8 cellular contexts compared by ENCODE assay signal in the genomic region with DNA sequence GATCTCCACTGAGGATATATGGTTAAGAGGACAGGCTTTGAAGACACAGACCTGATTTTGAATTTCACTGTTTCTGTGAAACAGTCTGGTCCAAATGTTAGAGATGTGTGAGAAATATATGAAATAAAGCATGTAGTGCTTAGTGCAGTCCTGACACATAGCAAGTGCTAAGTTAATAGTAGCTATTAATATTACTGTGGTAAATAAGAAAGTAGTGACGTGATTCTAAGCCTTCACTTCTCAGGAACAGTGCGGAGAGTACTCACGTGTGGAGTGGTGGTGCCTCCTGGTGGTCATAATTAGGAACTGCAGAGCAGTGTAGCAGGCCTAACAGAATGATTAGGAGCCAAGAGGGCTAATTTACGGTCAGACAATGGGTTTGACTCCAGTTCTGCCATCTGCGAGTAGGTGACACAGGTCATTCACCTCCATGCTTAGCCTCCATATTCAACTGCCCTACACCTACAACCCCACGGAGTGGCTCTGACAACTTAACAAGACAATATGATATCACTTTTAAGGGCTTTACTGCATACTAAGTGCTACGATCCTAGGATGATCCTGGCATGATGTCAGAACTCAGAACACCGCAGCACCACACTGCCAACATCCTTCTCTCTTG.
DNase-seq lines count a peak whose midpoint lies in the region; ATAC-seq, FAIRE-seq and TF ChIP-seq lines count a peak whose summit lies in the region.

No MANE protein-coding gene starts in this region.

- WGBS in A549 (ENCODE audit: missing lambda C conversion rate): 21% methylated on average over 8 of the region's 8 CpGs

- no peaks in the 10 kb centered on the region for H3K36me3 ChIP-seq in mucosa of descending colon (ENCODE audit: low read depth)

- intact Hi-C loops in mucosa of descending colon (cut with DNase I, micrococcal nuclease): loop anchor here (2.0 to 5.0 kb wide), 2 partner anchors 332 to 333 kb away; no protein-coding TSS in a partner anchor

- H3K36me3 Mint-ChIP-seq in endothelial cell (ENCODE audit: low read depth, unreplicated experiment): peaks cover 4% of the 10 kb centered on the region

- H3K4me3 Mint-ChIP-seq in endothelial cell (ENCODE audit: unreplicated experiment): no peak overlapping the region

- peak; percentile 98 to 99 for TF ChIP-seq RAD21 in A549 (conservative IDR thresholded peaks at IDR 0.05 in 1 of 2, IDR thresholded peaks at IDR 0.05 in 1 of 2)

- no peak for TF ChIP-seq POLR2A in A549 (IDR thresholded peaks at IDR 0.05; ENCODE audit: low read length)

- peak; percentile 77 to 85 for DNase-seq in A549 (ENCODE audit: low read depth in 1 of 2, low spot score in 1 of 2)
- DNase-seq in GM18507 (ENCODE audit: extremely low spot score, insufficient read length, low read depth): peak; percentile 71
- peak; percentile 83 for DNase-seq in NCI-H82 (lab: John Stamatoyannopoulos, UW)
- peak; percentile 48 to 59 for DNase-seq in activated CD8-positive, alpha-beta memory T cell treated with anti-CD3 and anti-CD28 coated beads for 1 hour (ENCODE audit: extremely low read depth in 1 of 2, low read depth in 1 of 2)
- DNase-seq in endothelial cell (ENCODE audit: low spot score): peak; percentile 75
- peak in 2 of 3 donors; percentile 73 to 86 for DNase-seq in mucosa of descending colon
- peak; percentile 51 to 67 for DNase-seq in stimulated activated CD8-positive, alpha-beta memory T cell treated with anti-CD3 and anti-CD28 coated beads, Interleukin-7, amount 100 ng/mL, for 1 hour (ENCODE audit: low read depth in 2 of 2)

- peaks cover 32% of the 10 kb centered on the region for H3K4me1 Mint-ChIP-seq in endothelial cell (ENCODE audit: unreplicated experiment)

- H3K4me3 ChIP-seq in A549 (no peak overlapping the region), mucosa of descending colon (no peak overlapping the region)

- H3K27ac Mint-ChIP-seq in endothelial cell (ENCODE audit: unreplicated experiment): no peak overlapping the region

- H3K4me1 ChIP-seq in A549: no peaks in the 10 kb centered on the region
- no peaks in the 10 kb centered on the region for H3K4me1 ChIP-seq in mucosa of descending colon (ENCODE audit: low read depth)

- TF ChIP-seq EP300 in A549 (IDR thresholded peaks at IDR 0.05): no peak

- H3K9me3 ChIP-seq in A549 (no peaks in the 10 kb centered on the region), mucosa of descending colon (no peaks in the 10 kb centered on the region)

- peak overlapping the region in 1 of 2 experiments; percentile 16; a peak in 1 of 6 replicates for H3K27ac ChIP-seq in A549

- no peaks in the 10 kb centered on the region for H3K9me3 Mint-ChIP-seq in endothelial cell (ENCODE audit: unreplicated experiment)

- H3K4me2 ChIP-seq in A549: peak overlapping the region; percentile 36; the same call in 1 of the 3 replicates

- peak; percentile 96 for TF ChIP-seq CTCF in A549 (IDR thresholded peaks at IDR 0.05)
- peak; percentile 97 for TF ChIP-seq CTCF in endothelial cell (IDR thresholded peaks at IDR 0.05; ENCODE audit: unreplicated experiment)
- TF ChIP-seq CTCF in mucosa of descending colon (IDR thresholded peaks at IDR 0.05): peak; percentile 89

- H3K27me3 Mint-ChIP-seq in endothelial cell (ENCODE audit: unreplicated experiment): peaks cover 3% of the 10 kb centered on the region

- POLR2A ChIA-PET in A549 (lab: Yijun Ruan, JAX): no interaction called here

- ATAC-seq in A549 (peak; percentile 91 to 98), HG03565 (IDR thresholded peaks at IDR 0.05; ENCODE audit: unreplicated experiment) (peak; percentile 63), mucosa of descending colon (peak; percentile 98)

- CTCF ChIA-PET in A549 (lab: Yijun Ruan, JAX): interaction anchor here (0.6 to 9.2 kb wide), 79 partner anchors 8 to 640 kb away, joined by 3 to 210 read pairs (median 4); a partner anchor contains a TSS

- FAIRE-seq in A549 (lab: Jason Lieb, UNC) (no peak), GM18507 (lab: Jason Lieb, UNC) (peak; percentile 86)

TF ChIP-seq in A549, 52 proteins besides CTCF, POLR2A, EP300 and RAD21:
- TF ChIP-seq SMC3 (IDR thresholded peaks at IDR 0.05) (peak; percentile 99), MAFK (IDR thresholded peaks at IDR 0.05; ENCODE audit: partially characterized antibody) (no peak), NFE2L2 (conservative IDR thresholded peaks at IDR 0.05; ENCODE audit: low read length) (no peak), CHD2 (IDR thresholded peaks at IDR 0.05; ENCODE audit: low read length, partially characterized antibody) (no peak), EHF (CRISPR knock-in tag; IDR thresholded peaks at IDR 0.05) (no peak), CEBPB (IDR thresholded peaks at IDR 0.05) (no peak), HDAC2 (IDR thresholded peaks at IDR 0.05) (no peak), BHLHE40 (IDR thresholded peaks at IDR 0.05; ENCODE audit: low read depth, low read length) (0 out of 2 replicates have a peak, but pooled peaks have one; percentile 14), GATA3 (IDR thresholded peaks at IDR 0.05; ENCODE audit: borderline replicate concordance) (no peak), MAZ (IDR thresholded peaks at IDR 0.05; ENCODE audit: borderline replicate concordance, low read depth, low read length) (no peak), FOSL2 (IDR thresholded peaks at IDR 0.05) (no peak), FOSL2 (CRISPR knock-in tag; IDR thresholded peaks at IDR 0.05) (no peak), HOXB5 (CRISPR knock-in tag; IDR thresholded peaks at IDR 0.05) (no peak), TFCP2L1 (CRISPR knock-in tag; IDR thresholded peaks at IDR 0.05) (no peak), CBX8 (IDR thresholded peaks at IDR 0.05) (no peak)
- TF ChIP-seq, protein P1, sequence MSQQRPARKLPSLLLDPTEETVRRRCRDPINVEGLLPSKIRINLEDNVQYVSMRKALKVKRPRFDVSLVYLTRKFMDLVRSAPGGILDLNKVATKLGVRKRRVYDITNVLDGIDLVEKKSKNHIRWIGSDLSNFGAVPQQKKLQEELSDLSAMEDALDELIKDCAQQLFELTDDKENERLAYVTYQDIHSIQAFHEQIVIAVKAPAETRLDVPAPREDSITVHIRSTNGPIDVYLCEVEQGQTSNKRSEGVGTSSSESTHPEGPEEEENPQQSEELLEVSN (IDR thresholded peaks at IDR 0.05; ENCODE audit: borderline replicate concordance, low read depth): no peak
- TF ChIP-seq, protein P2, sequence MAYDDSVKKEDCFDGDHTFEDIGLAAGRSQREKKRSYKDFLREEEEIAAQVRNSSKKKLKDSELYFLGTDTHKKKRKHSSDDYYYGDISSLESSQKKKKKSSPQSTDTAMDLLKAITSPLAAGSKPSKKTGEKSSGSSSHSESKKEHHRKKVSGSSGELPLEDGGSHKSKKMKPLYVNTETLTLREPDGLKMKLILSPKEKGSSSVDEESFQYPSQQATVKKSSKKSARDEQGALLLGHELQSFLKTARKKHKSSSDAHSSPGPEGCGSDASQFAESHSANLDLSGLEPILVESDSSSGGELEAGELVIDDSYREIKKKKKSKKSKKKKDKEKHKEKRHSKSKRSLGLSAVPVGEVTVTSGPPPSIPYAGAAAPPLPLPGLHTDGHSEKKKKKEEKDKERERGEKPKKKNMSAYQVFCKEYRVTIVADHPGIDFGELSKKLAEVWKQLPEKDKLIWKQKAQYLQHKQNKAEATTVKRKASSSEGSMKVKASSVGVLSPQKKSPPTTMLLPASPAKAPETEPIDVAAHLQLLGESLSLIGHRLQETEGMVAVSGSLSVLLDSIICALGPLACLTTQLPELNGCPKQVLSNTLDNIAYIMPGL (CRISPR knock-in tag; IDR thresholded peaks at IDR 0.05; ENCODE audit: borderline replicate concordance): no peak
